28 cellular contexts compared by ENCODE assay signal in genomic region chr11:102377891-102378290, GRCh38.
"Had no signal": no experiment of that assay in that cellular context is flagged by ENCODE, and none has a peak within 500 bp of the region (broad histone marks: within the 10 kb centered on the region; RNA-seq: fewer than 3 reads in every experiment).

No MANE protein-coding gene starts in this region.

- H3K27ac ChIP-seq: epithelial cell of prostate, esophagus muscularis mucosa, gastroesophageal sphincter, left lung, lower lobe of right lung, parathyroid adenoma, psoas muscle, spleen, testis, upper lobe of right lung, vagina had no signal

- H3K4me3 ChIP-seq: dorsolateral prefrontal cortex, esophagus muscularis mucosa, gastroesophageal sphincter, left lung, lower lobe of right lung, psoas muscle, spleen, testis, tibial nerve, upper lobe of right lung, vagina had no signal

- DNase-seq: cortex of kidney; dorsolateral prefrontal cortex; effector CD8-positive, alpha-beta T cell; glutamatergic neuron; immature natural killer cell; left lung; lower lobe of right lung; mesenchymal stem cell; midbrain; occipital lobe; psoas muscle; retina; spleen; stimulated activated CD4-positive, alpha-beta T cell treated with anti-CD3 and anti-CD28 coated beads, Interleukin-15, amount 100 ng/mL, for 24 hours; stimulated activated CD4-positive, alpha-beta T cell treated with anti-CD3 and anti-CD28 coated beads, Interleukin-1b, Interleukin-23, amount 100 ng/mL, for 48 hours; stimulated activated CD4-positive, alpha-beta T cell treated with anti-CD3 and anti-CD28 coated beads, Interleukin-4, amount 100 ng/mL, for 24 hours; stimulated activated naive B cell treated with anti-CD40 and anti-IgM and Interleukin-4, amounts not matched to agents 10 μg/mL and 1 μg/mL and 100 μg/mL, for 72 hours; stimulated activated naive CD8-positive, alpha-beta T cell treated with anti-CD3 and anti-CD28 coated beads, Interleukin-15, amount 100 ng/mL, for 72 hours; testis; upper lobe of right lung had no signal

- H3K4me1 ChIP-seq: left lung, lower lobe of right lung, parathyroid adenoma, upper lobe of right lung, vagina had no signal

- H3K27me3 ChIP-seq: dorsolateral prefrontal cortex, esophagus muscularis mucosa, gastroesophageal sphincter, left lung, spleen, testis, tibial nerve, upper lobe of right lung, vagina had no signal

- H3K9me3 Mint-ChIP-seq: immature natural killer cell; natural killer cell treated with Interleukin-12 subunit alpha and Interleukin-12 subunit beta and Interleukin-15 and Interleukin-18, amount 100 ng/mL, for 72 hours; stimulated activated naive B cell treated with anti-CD40 and anti-IgM and Interleukin-4, amounts not matched to agents 10 μg/mL and 1 μg/mL and 100 μg/mL, for 72 hours; stimulated activated naive CD8-positive, alpha-beta T cell treated with anti-CD3 and anti-CD28 coated beads, Interleukin-15, amount 100 ng/mL, for 72 hours had no signal

- H3K27me3 Mint-ChIP-seq: natural killer cell treated with Interleukin-12 subunit alpha and Interleukin-12 subunit beta and Interleukin-15 and Interleukin-18, amount 100 ng/mL, for 72 hours; stimulated activated naive B cell treated with anti-CD40 and anti-IgM and Interleukin-4, amounts not matched to agents 10 μg/mL and 1 μg/mL and 100 μg/mL, for 72 hours; stimulated activated naive CD8-positive, alpha-beta T cell treated with anti-CD3 and anti-CD28 coated beads, Interleukin-15, amount 100 ng/mL, for 72 hours had no signal

- ATAC-seq: gastroesophageal sphincter; left lung; lower lobe of right lung; natural killer cell treated with Interleukin-12 subunit alpha and Interleukin-12 subunit beta and Interleukin-15 and Interleukin-18, amount 100 ng/mL, for 72 hours; psoas muscle; sciatic nerve; stimulated activated naive B cell treated with anti-CD40 and anti-IgM and Interleukin-4, amounts not matched to agents 10 μg/mL and 1 μg/mL and 100 μg/mL, for 72 hours; stimulated activated naive CD8-positive, alpha-beta T cell treated with anti-CD3 and anti-CD28 coated beads, Interleukin-15, amount 100 ng/mL, for 72 hours; upper lobe of right lung had no signal

- H3K27ac Mint-ChIP-seq: immature natural killer cell; natural killer cell treated with Interleukin-12 subunit alpha and Interleukin-12 subunit beta and Interleukin-15 and Interleukin-18, amount 100 ng/mL, for 72 hours; stimulated activated naive B cell treated with anti-CD40 and anti-IgM and Interleukin-4, amounts not matched to agents 10 μg/mL and 1 μg/mL and 100 μg/mL, for 72 hours; stimulated activated naive CD8-positive, alpha-beta T cell treated with anti-CD3 and anti-CD28 coated beads, Interleukin-15, amount 100 ng/mL, for 72 hours had no signal

- H3K9ac ChIP-seq: parathyroid adenoma had no signal

- H3K4me3 Mint-ChIP-seq: immature natural killer cell; natural killer cell treated with Interleukin-12 subunit alpha and Interleukin-12 subunit beta and Interleukin-15 and Interleukin-18, amount 100 ng/mL, for 72 hours; stimulated activated naive B cell treated with anti-CD40 and anti-IgM and Interleukin-4, amounts not matched to agents 10 μg/mL and 1 μg/mL and 100 μg/mL, for 72 hours; stimulated activated naive CD8-positive, alpha-beta T cell treated with anti-CD3 and anti-CD28 coated beads, Interleukin-15, amount 100 ng/mL, for 72 hours had no signal

- H2AFZ ChIP-seq: parathyroid adenoma had no signal

- H3K9me3 ChIP-seq: esophagus muscularis mucosa, gastroesophageal sphincter, left lung, lower lobe of right lung, psoas muscle, spleen, testis, tibial nerve, upper lobe of right lung, vagina had no signal
